Comparison of ENCODE assay signal across 8 cellular contexts in the genomic region with DNA sequence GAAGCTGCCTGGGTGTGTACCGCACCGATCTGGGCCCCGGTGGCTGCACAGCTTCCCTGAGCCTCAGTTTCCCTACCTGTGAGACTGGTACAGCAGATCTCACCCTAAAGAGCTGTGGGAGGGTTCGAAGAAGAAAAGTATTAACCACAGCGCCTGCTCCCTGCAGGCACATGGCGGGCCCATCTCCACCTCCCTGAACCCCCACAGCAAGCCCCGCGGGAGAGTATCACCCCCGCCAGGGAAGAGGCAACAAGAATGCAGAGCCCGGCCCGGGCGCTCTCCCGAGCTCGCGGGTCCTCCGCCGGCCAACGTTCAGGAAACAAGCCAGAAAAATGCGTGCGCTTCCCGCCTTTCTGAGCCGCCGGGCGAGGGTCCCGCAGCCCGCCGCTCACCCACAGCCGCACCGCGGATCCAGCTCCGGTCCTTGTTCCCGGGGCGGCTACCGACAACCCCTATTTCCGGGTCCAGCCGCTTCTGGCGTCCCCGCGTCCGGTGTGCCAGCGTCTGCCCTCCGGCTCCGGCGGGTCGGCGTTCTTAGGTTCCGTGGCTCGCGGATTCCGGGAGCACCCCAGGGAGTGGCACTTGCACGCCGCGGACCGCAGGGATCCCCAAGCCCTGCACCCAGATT. TPM values are rescaled to one million over a fixed set of nuclear protein-coding genes. Genes with fewer than 3 reads are reported as not detected.
DNase-seq lines count a peak whose midpoint lies in the region; ATAC-seq and TF ChIP-seq lines count a peak whose summit lies in the region.

TSS of gene TOP3B (minus strand) at position 450 of the 628 bp plus-strand sequence. CDS start 7,078 bp downstream, outside the sequence.

- no peaks in the 10 kb centered on the region for H3K9me3 Mint-ChIP-seq in activated CD4-positive, alpha-beta T cell treated with anti-CD3 and anti-CD28 coated beads, Interleukin-2, amount 10 ng/mL, durations not matched to agents 24 days and 14 days

- peak within 1 kb of the TSS; percentile 84 for H3K27ac Mint-ChIP-seq in activated CD4-positive, alpha-beta T cell treated with anti-CD3 and anti-CD28 coated beads, Interleukin-2, amount 10 ng/mL, durations not matched to agents 24 days and 14 days

- peak within 1 kb of the TSS; percentile 82 for H3K4me3 ChIP-seq in coronary artery

- intact Hi-C loops in activated CD4-positive, alpha-beta T cell treated with anti-CD3 and anti-CD28 coated beads, Interleukin-2, amount 10 ng/mL, durations not matched to agents 24 days and 14 days (cut with micrococcal nuclease), result no loop called here

- H3K27ac ChIP-seq in coronary artery, result peak within 1 kb of the TSS; percentile 66 to 69

- ATAC-seq in HG03060 (IDR thresholded peaks at IDR 0.05; ENCODE audit: low read depth, unreplicated experiment) (peak; percentile 57), HG03039 (IDR thresholded peaks at IDR 0.05; ENCODE audit: unreplicated experiment) (no peak)

- peaks cover 13% of the 10 kb centered on the region for H3K4me1 Mint-ChIP-seq in activated CD4-positive, alpha-beta T cell treated with anti-CD3 and anti-CD28 coated beads, Interleukin-2, amount 10 ng/mL, durations not matched to agents 24 days and 14 days

- peak within 1 kb of the TSS; percentile 90 for H3K4me3 Mint-ChIP-seq in activated CD4-positive, alpha-beta T cell treated with anti-CD3 and anti-CD28 coated beads, Interleukin-2, amount 10 ng/mL, durations not matched to agents 24 days and 14 days

- H3K27me3 Mint-ChIP-seq in activated CD4-positive, alpha-beta T cell treated with anti-CD3 and anti-CD28 coated beads, Interleukin-2, amount 10 ng/mL, durations not matched to agents 24 days and 14 days, result no peaks in the 10 kb centered on the region

- TF ChIP-seq CTCF in coronary artery (IDR thresholded peaks at IDR 0.05), result no peak

- no peaks in the 10 kb centered on the region for H3K36me3 Mint-ChIP-seq in activated CD4-positive, alpha-beta T cell treated with anti-CD3 and anti-CD28 coated beads, Interleukin-2, amount 10 ng/mL, durations not matched to agents 24 days and 14 days (ENCODE audit: low read depth)

- DNase-seq in ELF-1 (ENCODE audit: low read depth, low spot score), result peak; percentile 70
- DNase-seq in NCI-H510A treated with DMSO at 0.1 percent for 48 hours (lab: John Stamatoyannopoulos, UW), result peak; percentile 39
- peak; percentile 95 for DNase-seq in activated CD4-positive, alpha-beta T cell treated with anti-CD3 and anti-CD28 coated beads, Interleukin-2, amount 10 ng/mL, durations not matched to agents 24 days and 14 days
- no peak for DNase-seq in coronary artery (ENCODE audit: low spot score)
- DNase-seq in left kidney (ENCODE audit: low read depth, low spot score), result peak; percentile 89
- peak; percentile 71 to 79 for DNase-seq in stimulated activated CD4-positive, alpha-beta T cell treated with anti-CD3 and anti-CD28 coated beads, Interleukin-1b, Interleukin-23, amount 100 ng/mL, for 4 hours (ENCODE audit: low read depth in 2 of 2)

RNA-seq across cellular contexts. Expression of gene TOP3B, which starts in this region (rescaled TPM):
- 48.0 and 48.6 TPM in 2 replicates for total RNA-seq in activated CD4-positive, alpha-beta T cell treated with anti-CD3 and anti-CD28 coated beads, Interleukin-2, amount 10 ng/mL, durations not matched to agents 24 days and 14 days
